ENCODE assay signal across 17 cellular contexts in genomic region chr1:56555448-56555847, GRCh38. TPM values are rescaled to one million over a fixed set of nuclear protein-coding genes. Genes with fewer than 3 reads are reported as not detected.
DNase-seq lines count a peak whose midpoint lies in the region; ATAC-seq, FAIRE-seq and TF ChIP-seq lines count a peak whose summit lies in the region.
"Had no signal": no experiment of that assay in that cellular context is flagged by ENCODE, and none has a peak within 500 bp of the region (broad histone marks: within the 10 kb centered on the region; RNA-seq: fewer than 3 reads in every experiment).

No MANE protein-coding gene starts in this region.

- CTCF ChIA-PET in OCI-LY7 (lab: Charles Lee; ENCODE audit: unreplicated experiment): no interaction called here

- DNase-seq in heart right ventricle: no peak
- DNase-seq in Right ventricle myocardium inferior (ENCODE audit: missing footprints): no peak
- no peak for DNase-seq in OCI-LY7 (ENCODE audit: low spot score)
- peak; percentile 46 for DNase-seq in renal cortical epithelial cell (ENCODE audit: low read depth)
- DNase-seq in NCI-H2081 treated with DMSO at 0.1 percent for 48 hours (lab: John Stamatoyannopoulos, UW): no peak
- DNase-seq in NCI-H526 treated with DMSO at 0.1 percent for 48 hours (lab: John Stamatoyannopoulos, UW): no peak
- DNase-seq: 8988T; AML-193; Caco-2; CD8-positive, alpha-beta memory T cell; DND-41; GF-D8 had no signal

- H3K4me1 ChIP-seq in heart right ventricle: peaks cover 17 to 92% (median 78%) of the 10 kb centered on the region in 9 donors
- peaks cover 29% of the 10 kb centered on the region for H3K4me1 ChIP-seq in OCI-LY7 (ENCODE audit: insufficient read depth, low read length, poor library complexity, severe bottlenecking)
- H3K4me1 ChIP-seq: BLaER1 had no signal

- H3K9me3 ChIP-seq in heart right ventricle (no peaks in the 10 kb centered on the region), OCI-LY7 (ENCODE audit: low read length) (no peaks in the 10 kb centered on the region)
- H3K9me3 ChIP-seq: BLaER1, Caco-2 had no signal

- 85 to 94% methylated on average over 2 of the region's 2 CpGs for WGBS in heart right ventricle, 2 donors

- H2AFZ ChIP-seq in OCI-LY7 (ENCODE audit: low read length): peak overlapping the region; percentile 80

- H3K27me3 ChIP-seq in heart right ventricle: no peaks in the 10 kb centered on the region
- H3K27me3 ChIP-seq: BLaER1 had no signal

- H3K9me2 ChIP-seq in OCI-LY7 (ENCODE audit: insufficient read depth, low read length): no peaks in the 10 kb centered on the region

- peak overlapping the region in 7 of 10 donors; percentile 9 to 47 (median 32) for H3K27ac ChIP-seq in heart right ventricle
- H3K27ac ChIP-seq in OCI-LY7 (ENCODE audit: low read depth, low read length, poor library complexity, severe bottlenecking): peak overlapping the region; percentile 14
- H3K27ac ChIP-seq: BLaER1 had no signal

- no peak for ATAC-seq in heart right ventricle
- ATAC-seq in Right ventricle myocardium inferior: no peak
- ATAC-seq in HG03175 (IDR thresholded peaks at IDR 0.05; ENCODE audit: unreplicated experiment): no peak
- ATAC-seq: HCT116 had no signal

- H3K4me3 ChIP-seq in heart right ventricle: no peak overlapping the region
- H3K4me3 ChIP-seq in OCI-LY7 (ENCODE audit: low read depth, low read length, poor library complexity, severe bottlenecking): peak overlapping the region; percentile 7
- H3K4me3 ChIP-seq: BLaER1 had no signal

- BruUV-seq in OCI-LY7 (replicated peaks; lab: Mats Ljungman, UMichigan): no TSS peak

- H3K36me3 ChIP-seq in heart right ventricle (no peaks in the 10 kb centered on the region), OCI-LY7 (ENCODE audit: insufficient read depth, low read length) (no peaks in the 10 kb centered on the region)
- H3K36me3 ChIP-seq: BLaER1 had no signal

- peak overlapping the region; percentile 59 for H3K4me2 ChIP-seq in OCI-LY7 (ENCODE audit: low read length)
- H3K4me2 ChIP-seq: BLaER1 had no signal

- intact Hi-C loops in heart right ventricle (cut with DNase I) (no loop called here), Right ventricle myocardium inferior (cut with DNase I) (no loop called here), OCI-LY7 (cut with micrococcal nuclease; ENCODE audit: unreplicated experiment) (no loop called here)

- POLR2A ChIA-PET in OCI-LY7 (lab: Charles Lee): no interaction called here

- peak; percentile 61 for FAIRE-seq in endometrium (lab: Jason Lieb, UNC)
- FAIRE-seq: H54 had no signal

- H4K20me1 ChIP-seq in OCI-LY7 (ENCODE audit: insufficient read depth, low read length): no peaks in the 10 kb centered on the region
- H4K20me1 ChIP-seq: BLaER1 had no signal

- no peaks in the 10 kb centered on the region for H3K79me2 ChIP-seq in OCI-LY7 (ENCODE audit: insufficient read depth, low read depth, low read length)

- TF ChIP-seq CTCF in heart right ventricle (IDR thresholded peaks at IDR 0.05) (no peak), OCI-LY7 (conservative IDR thresholded peaks at IDR 0.05; ENCODE audit: low read length) (no peak)

RNA-seq across cellular contexts. Expression of gene PLPP3, which starts 23.9 kb away (rescaled TPM):
- total RNA-seq in heart right ventricle (100 to 1,000 TPM in 2 of 10 donors, 10 to 100 TPM in 8; 59.4 to 136 (median 81.4) TPM), Right ventricle myocardium inferior (143 TPM), OCI-LY7 (2022) (1.7 and 2.4 TPM in 2 replicates), renal cortical epithelial cell (5.9 and 9.9 TPM in 2 replicates)
- 10 to 100 TPM; 16.2 to 61.2 TPM for polyA plus RNA-seq in heart right ventricle
- 0.92 and 1.4 TPM in 2 replicates for total RNA-seq in OCI-LY7 (2014; rRNA removed; shearing (Covaris generic))
- polyA plus RNA-seq: CD8-positive, alpha-beta memory T cell had no signal
